17 cellular contexts compared by ENCODE assay signal in the genomic region with DNA sequence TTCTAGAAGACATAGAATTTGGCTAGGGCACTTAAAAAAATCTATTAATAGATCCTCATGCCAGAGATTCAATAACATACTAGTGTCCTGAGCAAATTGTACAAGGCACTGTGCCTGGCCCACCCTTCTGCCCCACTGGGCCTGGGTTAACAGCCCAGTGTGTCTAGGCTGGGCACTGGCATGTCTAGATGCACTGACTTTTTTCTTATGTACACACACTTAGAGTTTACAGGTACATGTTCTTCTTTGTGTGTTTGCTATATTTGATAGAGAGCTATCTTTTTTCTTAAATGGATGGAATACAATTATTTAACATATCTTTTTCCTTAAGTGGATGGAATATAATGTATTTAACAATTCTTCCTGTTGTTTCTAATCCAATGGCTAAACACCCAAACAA.
DNase-seq lines count a peak whose midpoint lies in the region; TF ChIP-seq lines count a peak whose summit lies in the region.
"Had no signal": no experiment of that assay in that cellular context is flagged by ENCODE, and none has a peak within 500 bp of the region (broad histone marks: within the 10 kb centered on the region; RNA-seq: fewer than 3 reads in every experiment).

No MANE protein-coding gene starts in this region.

- H3K27ac ChIP-seq in AG04450 (ENCODE audit: low read depth, low read length) (peak overlapping the region; percentile 59), SJSA1 (peak overlapping the region; percentile 84), sigmoid colon (peak overlapping the region; percentile 67 to 75 (median 72)), caudate nucleus (ENCODE audit: low read depth, low read length) (no peak overlapping the region)
- H3K27ac ChIP-seq: pancreas had no signal

- no peak for DNase-seq in AG04450 (ENCODE audit: low read depth, low spot score)
- no peak for DNase-seq in SJSA1 (ENCODE audit: low read depth in 1 of 2, low spot score in 2 of 2)
- DNase-seq in hepatic stellate cell (ENCODE audit: low spot score), result peak; percentile 38
- DNase-seq in sigmoid colon, result no peak
- DNase-seq in superior temporal gyrus (ENCODE audit: extremely low spot score), result no peak
- DNase-seq in caudate nucleus (lab: John Stamatoyannopoulos, UW), result no peak
- DNase-seq in HAP-1 (ENCODE audit: low spot score in 2 of 2), result no peak
- no peak for DNase-seq in SKM-1 (lab: John Stamatoyannopoulos, UW; ENCODE audit: unreplicated experiment)
- DNase-seq: activated effector memory CD4-positive, alpha-beta T cell treated with Interleukin-2 at 50 U/mL for 16 hours; AML-193; amygdala; Calu3; GOT3; Kasumi-1; NCI-H1436 treated with DMSO at 0.1 percent for 48 hours; pancreas; SHP77 had no signal

- H3K9me3 ChIP-seq in AG04450 (ENCODE audit: control insufficient read depth, insufficient read depth, low read length) (peaks cover 17% of the 10 kb centered on the region), SJSA1 (replicated peaks) (no peaks in the 10 kb centered on the region; the same call in 1 of the 2 replicates), sigmoid colon (no peaks in the 10 kb centered on the region), HAP-1 (no peaks in the 10 kb centered on the region)
- H3K9me3 ChIP-seq: pancreas had no signal

- no peaks in the 10 kb centered on the region for H3K36me3 ChIP-seq in SJSA1
- no peaks in the 10 kb centered on the region for H3K36me3 ChIP-seq in sigmoid colon
- H3K36me3 ChIP-seq in HAP-1 (replicated peaks), result no peaks in the 10 kb centered on the region
- H3K36me3 ChIP-seq: pancreas had no signal

- H3K4me3 ChIP-seq in AG04450 (ENCODE audit: low read depth, low read length) (no peak overlapping the region), SJSA1 (no peak overlapping the region), sigmoid colon (no peak overlapping the region), HAP-1 (no peak overlapping the region)
- H3K4me3 ChIP-seq: pancreas had no signal

- TF ChIP-seq CTCF in AG04450 (IDR thresholded peaks at IDR 0.05; ENCODE audit: low read depth, low read length) (no peak), sigmoid colon (IDR thresholded peaks at IDR 0.05) (no peak)

- intact Hi-C loops in sigmoid colon (cut with DNase I), result no loop called here

- H3K27me3 ChIP-seq in AG04450 (ENCODE audit: control insufficient read depth, insufficient read depth, low read length), result no peaks in the 10 kb centered on the region
- no peaks in the 10 kb centered on the region for H3K27me3 ChIP-seq in SJSA1 (replicated peaks)
- no peaks in the 10 kb centered on the region for H3K27me3 ChIP-seq in sigmoid colon
- no peaks in the 10 kb centered on the region for H3K27me3 ChIP-seq in HAP-1 (ENCODE audit: low read depth)
- H3K27me3 ChIP-seq: pancreas had no signal

- POLR2A ChIA-PET in AG04450 (lab: Yijun Ruan, JAX), result no interaction called here

- peaks cover 32% of the 10 kb centered on the region for H3K4me1 ChIP-seq in SJSA1 (replicated peaks)
- peaks cover 0 to 35% (median 30%) of the 10 kb centered on the region in 4 donors for H3K4me1 ChIP-seq in sigmoid colon
- H3K4me1 ChIP-seq in HAP-1, result no peaks in the 10 kb centered on the region

- CTCF ChIA-PET in AG04450 (lab: Charles Lee), result interaction anchor here (0.6 kb wide), 1 partner anchor 80 kb away, joined by 5 read pairs; no protein-coding TSS in a partner anchor

- no peak for TF ChIP-seq POLR2A in sigmoid colon (IDR thresholded peaks at IDR 0.05)

- in situ Hi-C loops in HAP-1 (cut with MboI; ENCODE audit: low sequenced_read_pairs), result no loop called here

- no peak for TF ChIP-seq EP300 in sigmoid colon (IDR thresholded peaks at IDR 0.05)
